Comparison of ENCODE assay signal across 9 cellular contexts in the genomic region with DNA sequence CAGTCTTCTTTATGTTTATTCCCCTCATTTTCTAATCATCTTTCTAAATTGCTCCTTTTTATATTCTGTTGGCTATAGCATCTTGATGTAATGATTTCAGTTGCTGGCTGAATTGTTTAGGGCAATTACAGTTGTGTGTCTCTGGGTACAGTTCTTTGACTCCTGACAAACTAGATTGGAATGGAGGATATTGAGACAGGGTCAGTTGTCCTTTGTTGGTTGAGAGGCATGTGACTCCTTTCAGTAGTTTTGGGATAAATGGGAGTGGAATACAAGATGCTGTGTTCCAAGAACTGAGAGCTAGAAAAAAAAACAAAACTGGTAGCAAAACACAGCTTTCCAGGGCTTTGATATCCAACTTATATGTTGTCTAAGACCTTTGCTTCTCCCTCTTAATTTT. TPM values are rescaled to one million over a fixed set of nuclear protein-coding genes. Genes with fewer than 3 reads are reported as not detected.
DNase-seq lines count a peak whose midpoint lies in the region; ATAC-seq, FAIRE-seq and TF ChIP-seq lines count a peak whose summit lies in the region.
"Had no signal": no experiment of that assay in that cellular context is flagged by ENCODE, and none has a peak within 500 bp of the region (broad histone marks: within the 10 kb centered on the region; RNA-seq: fewer than 3 reads in every experiment).

No MANE protein-coding gene starts in this region.

- H3K9me3 ChIP-seq in DOHH2 (ENCODE audit: control insufficient read depth, insufficient read depth, low read length) (peaks cover 3% of the 10 kb centered on the region; the same call in 1 of the 2 replicates), Karpas-422 (ENCODE audit: low read length) (no peaks in the 10 kb centered on the region), K562 (replicated peaks; ENCODE audit: control insufficient read depth, insufficient read depth, low read depth, low read length) (no peaks in the 10 kb centered on the region; the same call in 1 of the 2 replicates)

- ATAC-seq in K562 (no peak), GM21619 (IDR thresholded peaks at IDR 0.05; ENCODE audit: unreplicated experiment) (no peak), Right ventricle myocardium inferior (no peak)
- no peak for ATAC-seq in natural killer cell treated with Interleukin-12 subunit alpha and Interleukin-12 subunit beta and Interleukin-15 and Interleukin-18, amount 100 ng/mL, for 72 hours

- H3K36me3 ChIP-seq in DOHH2 (ENCODE audit: control insufficient read depth, low read length) (peaks cover 54% of the 10 kb centered on the region), Karpas-422 (ENCODE audit: insufficient read depth, low read length) (peaks cover 2% of the 10 kb centered on the region; the same call in 1 of the 2 replicates), K562 (ENCODE audit: control insufficient read depth, insufficient read depth, low read length) (peaks cover 26% of the 10 kb centered on the region)

- H3K27me3 Mint-ChIP-seq in natural killer cell treated with Interleukin-12 subunit alpha and Interleukin-12 subunit beta and Interleukin-15 and Interleukin-18, amount 100 ng/mL, for 72 hours: peaks cover 0 to 11% of the 10 kb centered on the region in 2 donors

- H3K9me2 ChIP-seq in DOHH2 (replicated peaks; ENCODE audit: control insufficient read depth, low read length) (no peaks in the 10 kb centered on the region), Karpas-422 (replicated peaks; ENCODE audit: insufficient read depth, low read length) (no peaks in the 10 kb centered on the region)

- H3K9me3 Mint-ChIP-seq in natural killer cell treated with Interleukin-12 subunit alpha and Interleukin-12 subunit beta and Interleukin-15 and Interleukin-18, amount 100 ng/mL, for 72 hours: no peaks in the 10 kb centered on the region

- TF ChIP-seq CTCF in DOHH2 (IDR thresholded peaks at IDR 0.05; ENCODE audit: low read depth, low read length, poor library complexity, severe bottlenecking) (no peak), K562 (IDR thresholded peaks at IDR 0.05 in 2 of 3, conservative IDR thresholded peaks at IDR 0.05 in 1 of 3; ENCODE audit: insufficient read depth in 2 of 3, low read depth in 1 of 3, low read length in 3 of 3) (no peak), dorsolateral prefrontal cortex (IDR thresholded peaks at IDR 0.05 in 54 of 56, conservative IDR thresholded peaks at IDR 0.05 in 2 of 56; ENCODE audit: low read depth in 1 of 56, partially characterized antibody in 56 of 56) (no peak)

- peak overlapping the region; percentile 78 for H3K9ac ChIP-seq in Karpas-422 (ENCODE audit: low read length)
- peak overlapping the region; percentile 87 to 95; a peak in 3 of 4 replicates for H3K9ac ChIP-seq in K562 (ENCODE audit: insufficient read depth in 1 of 2, low read depth in 2 of 2, low read length in 2 of 2)

- H3K4me3 ChIP-seq in DOHH2 (ENCODE audit: low read length): peak overlapping the region; percentile 95
- peak overlapping the region; percentile 77 for H3K4me3 ChIP-seq in Karpas-422 (ENCODE audit: low read length)
- H3K4me3 ChIP-seq in K562: peak overlapping the region; percentile 67
- no peak overlapping the region for H3K4me3 ChIP-seq in dorsolateral prefrontal cortex

- TF ChIP-seq EP300 in K562 (IDR thresholded peaks at IDR 0.05; ENCODE audit: low read length): no peak

- H3K4me1 Mint-ChIP-seq in natural killer cell treated with Interleukin-12 subunit alpha and Interleukin-12 subunit beta and Interleukin-15 and Interleukin-18, amount 100 ng/mL, for 72 hours (ENCODE audit: low read depth in 2 of 2): peaks cover 14 to 21% of the 10 kb centered on the region in 2 donors

- intact Hi-C loops in K562 (cut with micrococcal nuclease): no loop called here
- intact Hi-C loops in Right ventricle myocardium inferior (cut with DNase I): no loop called here
- intact Hi-C loops in dorsolateral prefrontal cortex (cut with DNase I): no loop called here

- H3K27me3 ChIP-seq in DOHH2 (ENCODE audit: control insufficient read depth, low read length) (no peaks in the 10 kb centered on the region), Karpas-422 (ENCODE audit: low read length) (no peaks in the 10 kb centered on the region), K562 (ENCODE audit: control insufficient read depth in 2 of 2, insufficient read depth in 2 of 2, low read length in 2 of 2) (no peaks in the 10 kb centered on the region), dorsolateral prefrontal cortex (no peaks in the 10 kb centered on the region)

- no TSS peak for BruUV-seq in K562 (replicated peaks; lab: Mats Ljungman, UMichigan)

- no peaks in the 10 kb centered on the region for H3K9me1 ChIP-seq in K562 (ENCODE audit: control insufficient read depth, insufficient read depth, low read length)

- no peak for TF ChIP-seq RAD21 in K562 (CRISPR knock-in tag; conservative IDR thresholded peaks at IDR 0.05 in 1 of 2, IDR thresholded peaks at IDR 0.05 in 1 of 2)

- DNase-seq in Karpas-422: no peak
- no peak for DNase-seq in K562 (ENCODE audit: extremely low read depth in 1 of 4, low spot score in 3 of 4)
- no peak for DNase-seq in natural killer cell treated with Interleukin-12 subunit alpha and Interleukin-12 subunit beta and Interleukin-15 and Interleukin-18, amount 100 ng/mL, for 72 hours (ENCODE audit: low spot score)
- no peak for DNase-seq in DMS53 (lab: John Stamatoyannopoulos, UW)
- DNase-seq in Right ventricle myocardium inferior (ENCODE audit: missing footprints): no peak
- no peak for DNase-seq in dorsolateral prefrontal cortex
- DNase-seq: kidney had no signal

- no peaks in the 10 kb centered on the region for H3F3A ChIP-seq in DOHH2 (ENCODE audit: control insufficient read depth, insufficient read depth)

- FAIRE-seq in K562 (lab: Jason Lieb, UNC): no peak
- FAIRE-seq: kidney had no signal

- H3K4me3 Mint-ChIP-seq in natural killer cell treated with Interleukin-12 subunit alpha and Interleukin-12 subunit beta and Interleukin-15 and Interleukin-18, amount 100 ng/mL, for 72 hours: peak overlapping the region; percentile 89

- H3K4me1 ChIP-seq in DOHH2 (ENCODE audit: control insufficient read depth, low read length) (peaks cover 19% of the 10 kb centered on the region), Karpas-422 (ENCODE audit: low read length) (peaks cover 17% of the 10 kb centered on the region), K562 (replicated peaks in 1 of 2; ENCODE audit: control insufficient read depth in 2 of 2, insufficient read depth in 2 of 2, low read length in 2 of 2) (peaks cover 9 to 14% of the 10 kb centered on the region in 2 experiments; a peak in 3 of 5 replicates)

- H3K4me2 ChIP-seq in DOHH2 (ENCODE audit: low read length): peak overlapping the region; percentile 87
- H3K4me2 ChIP-seq in Karpas-422 (ENCODE audit: low read depth, low read length, poor library complexity, severe bottlenecking): peak overlapping the region; percentile 88
- H3K4me2 ChIP-seq in K562 (ENCODE audit: insufficient read depth, low read length): peak overlapping the region; percentile 88

- H3K27ac ChIP-seq in DOHH2 (ENCODE audit: low read depth, low read length) (no peak overlapping the region), Karpas-422 (ENCODE audit: low read length) (no peak overlapping the region; the same call in 1 of the 2 replicates), K562 (ENCODE audit: extremely low read depth, low read depth, low read length) (peak overlapping the region; percentile 86), dorsolateral prefrontal cortex (no peak overlapping the region)

- no peak overlapping the region for H3K27ac Mint-ChIP-seq in natural killer cell treated with Interleukin-12 subunit alpha and Interleukin-12 subunit beta and Interleukin-15 and Interleukin-18, amount 100 ng/mL, for 72 hours

- peaks cover 66% of the 10 kb centered on the region for H3K79me2 ChIP-seq in DOHH2 (ENCODE audit: control insufficient read depth, low read length)
- H3K79me2 ChIP-seq in Karpas-422 (ENCODE audit: low read length): peaks cover 51% of the 10 kb centered on the region
- H3K79me2 ChIP-seq in K562 (ENCODE audit: control insufficient read depth, insufficient read depth, low read length): peaks cover 57% of the 10 kb centered on the region

- TF ChIP-seq POLR2A in K562 (conservative IDR thresholded peaks at IDR 0.05): no peak

- H2AFZ ChIP-seq in Karpas-422 (ENCODE audit: low read length) (no peak overlapping the region), K562 (ENCODE audit: low read depth, low read length) (no peak overlapping the region)

- H4K20me1 ChIP-seq in DOHH2 (ENCODE audit: control insufficient read depth, insufficient read depth, low read depth, low read length) (no peaks in the 10 kb centered on the region), Karpas-422 (ENCODE audit: insufficient read depth, low read depth, low read length) (no peaks in the 10 kb centered on the region), K562 (replicated peaks; ENCODE audit: control insufficient read depth, insufficient read depth, low read length) (no peaks in the 10 kb centered on the region)

- CTCF ChIA-PET in K562 (lab: Yijun Ruan, JAX; ENCODE audit: low intra/inter-chr PET ratio): no interaction called here

- in situ Hi-C loops in K562 (cut with MboI): no loop called here

- POLR2A ChIA-PET in K562 (lab: Yijun Ruan, JAX): interaction anchor here (1.4 to 1.7 kb wide), 2 partner anchors 9 to 10 kb away, joined by 4 to 5 read pairs; no protein-coding TSS in a partner anchor

- peaks cover 5% of the 10 kb centered on the region for H3K36me3 Mint-ChIP-seq in natural killer cell treated with Interleukin-12 subunit alpha and Interleukin-12 subunit beta and Interleukin-15 and Interleukin-18, amount 100 ng/mL, for 72 hours

RNA-seq across cellular contexts. Expression of gene CENPF, which starts 1.5 kb away (rescaled TPM):
- 44.0 and 54.1 TPM in 2 replicates for total RNA-seq in Karpas-422 (2014; rRNA removed; shearing (Covaris generic); ENCODE audit: low replicate concordance)
- total RNA-seq in K562 (2011; cell fraction: chromatin; rRNA removed; ENCODE audit: low replicate concordance): 21.7 and 130 TPM in 2 replicates
- total RNA-seq in K562 (2011; cell fraction: nucleolus; rRNA removed): 11.8 and 20.9 TPM in 2 replicates
- total RNA-seq in K562 (2011; cell fraction: nucleoplasm; rRNA removed): 40.8 and 50.3 TPM in 2 replicates
- total RNA-seq in K562 (2014; rRNA removed): 76.9 and 91.6 TPM in 2 replicates
- total RNA-seq in K562 (2014; rRNA removed; fragmentation: Illumina TruSeq; extraction: Trizol): 180 and 214 TPM in 2 replicates
- total RNA-seq in K562 (2015; rRNA removed; fragmentation: Illumina TruSeq; extraction: Trizol): 142 and 153 TPM in 2 replicates
- 98.2 and 102 TPM in 2 replicates for total RNA-seq in K562 (2021)
- 46.4 and 64.5 TPM in 2 replicates for polyA plus RNA-seq in K562 (2011; rRNA removed)
- polyA plus RNA-seq in K562 (2011; cell fraction: cytosol; rRNA removed): 8.8 and 16.0 TPM in 2 replicates
- polyA plus RNA-seq in K562 (2011; cell fraction: nucleus; rRNA removed): 52.2 and 53.8 TPM in 2 replicates
- 48.5 and 70.8 TPM in 2 replicates for polyA plus RNA-seq in K562 (2012)
- 118 TPM in 2 replicates for polyA plus RNA-seq in K562 (2014; fragmentation: Illumina TruSeq; extraction: Trizol)
- 10 to 100 TPM; 50.6 to 92.6 TPM for polyA plus RNA-seq in K562 (2014; fragmentation: Nextera tagmentation; extraction: Ambion mirVana)
- 54.1 and 98.3 TPM in 2 replicates for polyA plus RNA-seq in K562 (2014; rRNA removed)
- 99.3 and 119 TPM in 2 replicates for polyA minus RNA-seq in K562 (2011; rRNA and poly(A)+ RNA removed)
- polyA minus RNA-seq in K562 (2011; cell fraction: cytosol; rRNA and poly(A)+ RNA removed): 46.6 and 50.8 TPM in 2 replicates
- 35.7 and 70.4 TPM in 2 replicates for polyA minus RNA-seq in K562 (2011; cell fraction: nucleus; rRNA and poly(A)+ RNA removed)
- total RNA-seq in natural killer cell treated with Interleukin-12 subunit alpha and Interleukin-12 subunit beta and Interleukin-15 and Interleukin-18, amount 100 ng/mL, for 72 hours: 10 to 100 TPM; 28.7 to 56.7 TPM
- 0.97 TPM for total RNA-seq in Right ventricle myocardium inferior
- total RNA-seq in dorsolateral prefrontal cortex: 1 to 10 TPM in 102 of 120 experiments, under 1 TPM in 18; 0.35 to 6.5 (median 1.9) TPM

RNA-seq across cellular contexts. Expression of gene PTPN14, which starts 53.1 kb away (rescaled TPM):
- total RNA-seq in Karpas-422 (2014; rRNA removed; shearing (Covaris generic); ENCODE audit: low replicate concordance): 0.40 and 0.56 TPM in 2 replicates
- total RNA-seq in K562 (2011; cell fraction: chromatin; rRNA removed; ENCODE audit: low replicate concordance): not detected in 2 replicates
- not detected in 2 replicates for total RNA-seq in K562 (2011; cell fraction: nucleolus; rRNA removed)
- total RNA-seq in K562 (2011; cell fraction: nucleoplasm; rRNA removed): 0.08 TPM in 1 of 2 replicates, not detected in the other
- total RNA-seq in K562 (2014; rRNA removed) (not detected in 2 replicates), K562 (2014; rRNA removed; fragmentation: Illumina TruSeq; extraction: Trizol) (not detected in 2 replicates), K562 (2015; rRNA removed; fragmentation: Illumina TruSeq; extraction: Trizol) (not detected in 2 replicates), K562 (2021) (0.29 TPM in 2 replicates), Right ventricle myocardium inferior (23.0 TPM), dorsolateral prefrontal cortex (10 to 100 TPM; 12.5 to 36.6 (median 22.1) TPM)
- polyA plus RNA-seq in K562 (2011; rRNA removed) (0.03 TPM in 1 of 2 replicates, not detected in the other), K562 (2014; fragmentation: Illumina TruSeq; extraction: Trizol) (not detected in 2 replicates), K562 (2014; fragmentation: Nextera tagmentation; extraction: Ambion mirVana) (under 1 TPM in 1 of 2 experiments, not detected in 1; 0.01 TPM), K562 (2014; rRNA removed) (0.04 TPM in 1 of 2 replicates, not detected in the other)
- under 0.01 and 0.03 TPM in 2 replicates for polyA plus RNA-seq in K562 (2011; cell fraction: cytosol; rRNA removed)
- 0.03 TPM in 1 of 2 replicates, not detected in the other for polyA plus RNA-seq in K562 (2011; cell fraction: nucleus; rRNA removed)
- 0.04 and 0.11 TPM in 2 replicates for polyA plus RNA-seq in K562 (2012)
- under 0.01 and 0.03 TPM in 2 replicates for polyA minus RNA-seq in K562 (2011; rRNA and poly(A)+ RNA removed)
- polyA minus RNA-seq in K562 (2011; cell fraction: cytosol; rRNA and poly(A)+ RNA removed): not detected in 2 replicates
- not detected in 2 replicates for polyA minus RNA-seq in K562 (2011; cell fraction: nucleus; rRNA and poly(A)+ RNA removed)
- under 1 TPM; 0.05 to 0.14 TPM for total RNA-seq in natural killer cell treated with Interleukin-12 subunit alpha and Interleukin-12 subunit beta and Interleukin-15 and Interleukin-18, amount 100 ng/mL, for 72 hours

Comparison
In these comparisons a context has a peak if more than half of its experiments do, and no peak if none do; other contexts are left out.
1. H3K4me3 ChIP-seq: peak in DOHH2 (single experiment), Karpas-422 (single experiment) and K562 (single experiment); none in dorsolateral prefrontal cortex (0 of 59).
2. Peak in every context shown above with its lines, with median percentiles within 50 percentile points of each other: H3K4me2 ChIP-seq.